In genomic region chr14:96929969-96930368, GRCh38 we compare ENCODE assay signal across 16 cellular contexts.
A peak's percentile ranks its signal among the peaks of the same experiment; 100 is the strongest.
DNase-seq lines count a peak whose midpoint lies in the region; FAIRE-seq and TF ChIP-seq lines count a peak whose summit lies in the region.
"Had no signal": no experiment of that assay in that cellular context is flagged by ENCODE, and none has a peak within 500 bp of the region (broad histone marks: within the 10 kb centered on the region; RNA-seq: fewer than 3 reads in every experiment).

No MANE protein-coding gene starts in this region.

- H3K4me3 ChIP-seq in left ventricle myocardium inferior = no peak overlapping the region
- H3K4me3 ChIP-seq: GM12878, HAP-1 had no signal

- H3K4me1 Mint-ChIP-seq in glutamatergic neuron (ENCODE audit: low read depth, unreplicated experiment) = peaks cover 56% of the 10 kb centered on the region
- H3K4me1 Mint-ChIP-seq in activated CD4-positive, alpha-beta T cell treated with anti-CD3 and anti-CD28 coated beads, Interleukin-2, amount 10 ng/mL, durations not matched to agents 7 days and 5 days = no peaks in the 10 kb centered on the region
- H3K4me1 Mint-ChIP-seq: CD4-positive, alpha-beta memory T cell had no signal

- intact Hi-C loops in left ventricle myocardium inferior (cut with micrococcal nuclease) = no loop called here

- H3K36me3 Mint-ChIP-seq in glutamatergic neuron (ENCODE audit: unreplicated experiment) = no peaks in the 10 kb centered on the region
- H3K36me3 Mint-ChIP-seq in activated CD4-positive, alpha-beta T cell treated with anti-CD3 and anti-CD28 coated beads, Interleukin-2, amount 10 ng/mL, durations not matched to agents 7 days and 5 days (ENCODE audit: low read depth) = no peaks in the 10 kb centered on the region

- peaks cover 15% of the 10 kb centered on the region for H3K27me3 Mint-ChIP-seq in glutamatergic neuron (ENCODE audit: unreplicated experiment)
- no peaks in the 10 kb centered on the region for H3K27me3 Mint-ChIP-seq in activated CD4-positive, alpha-beta T cell treated with anti-CD3 and anti-CD28 coated beads, Interleukin-2, amount 10 ng/mL, durations not matched to agents 7 days and 5 days
- H3K27me3 Mint-ChIP-seq: CD4-positive, alpha-beta memory T cell had no signal

- H3K9me3 ChIP-seq in left ventricle myocardium inferior (replicated peaks) = no peaks in the 10 kb centered on the region
- H3K9me3 ChIP-seq: BE2C, HAP-1 had no signal

- peaks cover 20% of the 10 kb centered on the region for H3K9me3 Mint-ChIP-seq in glutamatergic neuron (ENCODE audit: unreplicated experiment)
- no peaks in the 10 kb centered on the region for H3K9me3 Mint-ChIP-seq in activated CD4-positive, alpha-beta T cell treated with anti-CD3 and anti-CD28 coated beads, Interleukin-2, amount 10 ng/mL, durations not matched to agents 7 days and 5 days
- H3K9me3 Mint-ChIP-seq: CD4-positive, alpha-beta memory T cell had no signal

- TF ChIP-seq CTCF in glutamatergic neuron (IDR thresholded peaks at IDR 0.05; ENCODE audit: partially characterized antibody, unreplicated experiment) = no peak
- no peak for TF ChIP-seq CTCF in left ventricle myocardium inferior (IDR thresholded peaks at IDR 0.05; ENCODE audit: borderline replicate concordance)

- peak overlapping the region; percentile 71 for H3K4me3 Mint-ChIP-seq in glutamatergic neuron (ENCODE audit: unreplicated experiment)
- no peak overlapping the region for H3K4me3 Mint-ChIP-seq in activated CD4-positive, alpha-beta T cell treated with anti-CD3 and anti-CD28 coated beads, Interleukin-2, amount 10 ng/mL, durations not matched to agents 7 days and 5 days
- H3K4me3 Mint-ChIP-seq: CD4-positive, alpha-beta memory T cell had no signal

- no peak overlapping the region for H3K27ac ChIP-seq in left ventricle myocardium inferior (replicated peaks)
- H3K27ac ChIP-seq: C4-2B had no signal

- H3K4me1 ChIP-seq in left ventricle myocardium inferior = no peaks in the 10 kb centered on the region
- H3K4me1 ChIP-seq: HAP-1 had no signal

- no peak for FAIRE-seq in GM19239 (lab: Jason Lieb, UNC)
- FAIRE-seq: A204.1, GM12878, GM18507, H1 had no signal

- H3K27me3 ChIP-seq in left ventricle myocardium inferior (ENCODE audit: low read depth) = no peaks in the 10 kb centered on the region
- H3K27me3 ChIP-seq: BE2C had no signal

- no peaks in the 10 kb centered on the region for H3K36me3 ChIP-seq in left ventricle myocardium inferior
- H3K36me3 ChIP-seq: BE2C, HAP-1 had no signal

- peak; percentile 36 for DNase-seq in activated effector memory CD4-positive, alpha-beta T cell treated with anti-CD3 and anti-CD28 coated beads, Interleukin-2, amount 50 U/mL, for 16 hours
- no peak for DNase-seq in activated effector memory CD4-positive, alpha-beta T cell treated with Interleukin-2 at 50 U/mL for 16 hours
- peak; percentile 43 for DNase-seq in glutamatergic neuron
- peak; percentile 26 for DNase-seq in left ventricle myocardium inferior
- DNase-seq in retina = peak; percentile 39
- DNase-seq in GM19239 (ENCODE audit: insufficient read length, low spot score) = no peak
- no peak for DNase-seq in activated CD4-positive, alpha-beta T cell treated with anti-CD3 and anti-CD28 coated beads, Interleukin-2, amount 10 ng/mL, durations not matched to agents 7 days and 5 days
- DNase-seq: BE2C; CD4-positive, alpha-beta memory T cell; DMS79 had no signal

- peak overlapping the region; percentile 86 for H3K27ac Mint-ChIP-seq in glutamatergic neuron (ENCODE audit: unreplicated experiment)
- H3K27ac Mint-ChIP-seq in activated CD4-positive, alpha-beta T cell treated with anti-CD3 and anti-CD28 coated beads, Interleukin-2, amount 10 ng/mL, durations not matched to agents 7 days and 5 days = no peak overlapping the region
- H3K27ac Mint-ChIP-seq: CD4-positive, alpha-beta memory T cell had no signal

- CTCF ChIA-PET in activated CD4-positive, alpha-beta T cell treated with anti-CD3 and anti-CD28 coated beads, Interleukin-2, amount 10 ng/mL, durations not matched to agents 7 days and 5 days (lab: Charles Lee) = no interaction called here

- POLR2A ChIA-PET in activated CD4-positive, alpha-beta T cell treated with anti-CD3 and anti-CD28 coated beads, Interleukin-2, amount 10 ng/mL, durations not matched to agents 7 days and 5 days (lab: Charles Lee) = no interaction called here

Comparison
In these comparisons a context has a peak if more than half of its experiments do, and no peak if none do; other contexts are left out.
1. DNase-seq: peak in activated effector memory CD4-positive, alpha-beta T cell treated with anti-CD3 and anti-CD28 coated beads, Interleukin-2, amount 50 U/mL, for 16 hours (single experiment), glutamatergic neuron (single experiment), left ventricle myocardium inferior (single experiment) and retina (single experiment); none in activated effector memory CD4-positive, alpha-beta T cell treated with Interleukin-2 at 50 U/mL for 16 hours (single experiment), GM19239 (single experiment) and activated CD4-positive, alpha-beta T cell treated with anti-CD3 and anti-CD28 coated beads, Interleukin-2, amount 10 ng/mL, durations not matched to agents 7 days and 5 days (single experiment).